2 cellular contexts compared by ENCODE assay signal in the genomic region with DNA sequence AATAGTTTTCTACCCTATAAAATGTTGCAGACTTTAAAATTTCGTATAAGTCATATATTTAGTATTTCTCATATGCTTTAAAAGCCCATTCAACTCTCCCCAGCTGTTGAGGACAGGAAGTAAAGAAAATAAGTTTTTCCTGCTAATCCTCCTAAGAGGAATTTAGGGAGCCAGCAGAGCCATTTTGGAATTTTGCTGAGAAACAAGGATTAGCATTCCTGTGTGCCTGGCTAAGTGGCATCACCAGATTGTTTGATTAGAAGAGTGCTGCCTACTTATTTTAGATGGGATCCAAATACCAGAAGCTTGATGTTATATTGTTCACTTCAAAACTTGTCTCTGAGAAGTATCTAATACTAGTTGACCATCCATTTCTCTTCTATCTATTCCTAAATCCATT.
TF ChIP-seq lines count a peak whose summit lies in the region.

No MANE protein-coding gene starts in this region.

TF ChIP-seq in SK-N-SH, 30 proteins besides CTCF, POLR2A, EP300 and RAD21 (continued from another document):
- TF ChIP-seq, protein P1, sequence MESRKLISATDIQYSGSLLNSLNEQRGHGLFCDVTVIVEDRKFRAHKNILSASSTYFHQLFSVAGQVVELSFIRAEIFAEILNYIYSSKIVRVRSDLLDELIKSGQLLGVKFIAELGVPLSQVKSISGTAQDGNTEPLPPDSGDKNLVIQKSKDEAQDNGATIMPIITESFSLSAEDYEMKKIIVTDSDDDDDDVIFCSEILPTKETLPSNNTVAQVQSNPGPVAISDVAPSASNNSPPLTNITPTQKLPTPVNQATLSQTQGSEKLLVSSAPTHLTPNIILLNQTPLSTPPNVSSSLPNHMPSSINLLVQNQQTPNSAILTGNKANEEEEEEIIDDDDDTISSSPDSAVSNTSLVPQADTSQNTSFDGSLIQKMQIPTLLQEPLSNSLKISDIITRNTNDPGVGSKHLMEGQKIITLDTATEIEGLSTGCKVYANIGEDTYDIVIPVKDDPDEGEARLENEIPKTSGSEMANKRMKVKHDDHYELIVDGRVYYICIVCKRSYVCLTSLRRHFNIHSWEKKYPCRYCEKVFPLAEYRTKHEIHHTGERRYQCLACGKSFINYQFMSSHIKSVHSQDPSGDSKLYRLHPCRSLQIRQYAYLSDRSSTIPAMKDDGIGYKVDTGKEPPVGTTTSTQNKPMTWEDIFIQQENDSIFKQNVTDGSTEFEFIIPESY (IDR thresholded peaks at IDR 0.05; ENCODE audit: borderline replicate concordance, low read depth) = no peak
- no peak for TF ChIP-seq FOXM1 (IDR thresholded peaks at IDR 0.05; ENCODE audit: low read depth)
- TF ChIP-seq CHD2 (IDR thresholded peaks at IDR 0.05; ENCODE audit: low read length, partially characterized antibody) = no peak
- TF ChIP-seq, protein P2, sequence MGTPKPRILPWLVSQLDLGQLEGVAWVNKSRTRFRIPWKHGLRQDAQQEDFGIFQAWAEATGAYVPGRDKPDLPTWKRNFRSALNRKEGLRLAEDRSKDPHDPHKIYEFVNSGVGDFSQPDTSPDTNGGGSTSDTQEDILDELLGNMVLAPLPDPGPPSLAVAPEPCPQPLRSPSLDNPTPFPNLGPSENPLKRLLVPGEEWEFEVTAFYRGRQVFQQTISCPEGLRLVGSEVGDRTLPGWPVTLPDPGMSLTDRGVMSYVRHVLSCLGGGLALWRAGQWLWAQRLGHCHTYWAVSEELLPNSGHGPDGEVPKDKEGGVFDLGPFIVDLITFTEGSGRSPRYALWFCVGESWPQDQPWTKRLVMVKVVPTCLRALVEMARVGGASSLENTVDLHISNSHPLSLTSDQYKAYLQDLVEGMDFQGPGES (IDR thresholded peaks at IDR 0.05; ENCODE audit: low read depth, low read length) = no peak
- no peak for TF ChIP-seq SIN3A (IDR thresholded peaks at IDR 0.05; ENCODE audit: borderline replicate concordance, low read depth, low read length)
- TF ChIP-seq, protein P3, sequence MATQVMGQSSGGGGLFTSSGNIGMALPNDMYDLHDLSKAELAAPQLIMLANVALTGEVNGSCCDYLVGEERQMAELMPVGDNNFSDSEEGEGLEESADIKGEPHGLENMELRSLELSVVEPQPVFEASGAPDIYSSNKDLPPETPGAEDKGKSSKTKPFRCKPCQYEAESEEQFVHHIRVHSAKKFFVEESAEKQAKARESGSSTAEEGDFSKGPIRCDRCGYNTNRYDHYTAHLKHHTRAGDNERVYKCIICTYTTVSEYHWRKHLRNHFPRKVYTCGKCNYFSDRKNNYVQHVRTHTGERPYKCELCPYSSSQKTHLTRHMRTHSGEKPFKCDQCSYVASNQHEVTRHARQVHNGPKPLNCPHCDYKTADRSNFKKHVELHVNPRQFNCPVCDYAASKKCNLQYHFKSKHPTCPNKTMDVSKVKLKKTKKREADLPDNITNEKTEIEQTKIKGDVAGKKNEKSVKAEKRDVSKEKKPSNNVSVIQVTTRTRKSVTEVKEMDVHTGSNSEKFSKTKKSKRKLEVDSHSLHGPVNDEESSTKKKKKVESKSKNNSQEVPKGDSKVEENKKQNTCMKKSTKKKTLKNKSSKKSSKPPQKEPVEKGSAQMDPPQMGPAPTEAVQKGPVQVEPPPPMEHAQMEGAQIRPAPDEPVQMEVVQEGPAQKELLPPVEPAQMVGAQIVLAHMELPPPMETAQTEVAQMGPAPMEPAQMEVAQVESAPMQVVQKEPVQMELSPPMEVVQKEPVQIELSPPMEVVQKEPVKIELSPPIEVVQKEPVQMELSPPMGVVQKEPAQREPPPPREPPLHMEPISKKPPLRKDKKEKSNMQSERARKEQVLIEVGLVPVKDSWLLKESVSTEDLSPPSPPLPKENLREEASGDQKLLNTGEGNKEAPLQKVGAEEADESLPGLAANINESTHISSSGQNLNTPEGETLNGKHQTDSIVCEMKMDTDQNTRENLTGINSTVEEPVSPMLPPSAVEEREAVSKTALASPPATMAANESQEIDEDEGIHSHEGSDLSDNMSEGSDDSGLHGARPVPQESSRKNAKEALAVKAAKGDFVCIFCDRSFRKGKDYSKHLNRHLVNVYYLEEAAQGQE (IDR thresholded peaks at IDR 0.05; ENCODE audit: low read depth, low read length) = no peak
- TF ChIP-seq POLR2AphosphoS5 (IDR thresholded peaks at IDR 0.05; ENCODE audit: low read depth, low read length) = no peak
- TF ChIP-seq, protein P4, sequence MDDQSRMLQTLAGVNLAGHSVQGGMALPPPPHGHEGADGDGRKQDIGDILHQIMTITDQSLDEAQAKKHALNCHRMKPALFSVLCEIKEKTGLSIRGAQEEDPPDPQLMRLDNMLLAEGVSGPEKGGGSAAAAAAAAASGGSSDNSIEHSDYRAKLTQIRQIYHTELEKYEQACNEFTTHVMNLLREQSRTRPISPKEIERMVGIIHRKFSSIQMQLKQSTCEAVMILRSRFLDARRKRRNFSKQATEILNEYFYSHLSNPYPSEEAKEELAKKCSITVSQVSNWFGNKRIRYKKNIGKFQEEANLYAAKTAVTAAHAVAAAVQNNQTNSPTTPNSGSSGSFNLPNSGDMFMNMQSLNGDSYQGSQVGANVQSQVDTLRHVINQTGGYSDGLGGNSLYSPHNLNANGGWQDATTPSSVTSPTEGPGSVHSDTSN (IDR thresholded peaks at IDR 0.05) = no peak
- TF ChIP-seq MEF2A (IDR thresholded peaks at IDR 0.05; ENCODE audit: borderline replicate concordance, low read depth) = no peak

TF ChIP-seq in SK-N-SH treated with all-trans-retinoic acid at 6 μM for 48 hours, 23 proteins besides CTCF, POLR2A, EP300 and RAD21 (continued from another document):
- TF ChIP-seq, protein P5, sequence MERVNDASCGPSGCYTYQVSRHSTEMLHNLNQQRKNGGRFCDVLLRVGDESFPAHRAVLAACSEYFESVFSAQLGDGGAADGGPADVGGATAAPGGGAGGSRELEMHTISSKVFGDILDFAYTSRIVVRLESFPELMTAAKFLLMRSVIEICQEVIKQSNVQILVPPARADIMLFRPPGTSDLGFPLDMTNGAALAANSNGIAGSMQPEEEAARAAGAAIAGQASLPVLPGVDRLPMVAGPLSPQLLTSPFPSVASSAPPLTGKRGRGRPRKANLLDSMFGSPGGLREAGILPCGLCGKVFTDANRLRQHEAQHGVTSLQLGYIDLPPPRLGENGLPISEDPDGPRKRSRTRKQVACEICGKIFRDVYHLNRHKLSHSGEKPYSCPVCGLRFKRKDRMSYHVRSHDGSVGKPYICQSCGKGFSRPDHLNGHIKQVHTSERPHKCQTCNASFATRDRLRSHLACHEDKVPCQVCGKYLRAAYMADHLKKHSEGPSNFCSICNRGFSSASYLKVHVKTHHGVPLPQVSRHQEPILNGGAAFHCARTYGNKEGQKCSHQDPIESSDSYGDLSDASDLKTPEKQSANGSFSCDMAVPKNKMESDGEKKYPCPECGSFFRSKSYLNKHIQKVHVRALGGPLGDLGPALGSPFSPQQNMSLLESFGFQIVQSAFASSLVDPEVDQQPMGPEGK (CRISPR knock-in tag; IDR thresholded peaks at IDR 0.05; ENCODE audit: borderline replicate concordance) = no peak
- no peak for TF ChIP-seq ZFP3 (CRISPR knock-in tag; IDR thresholded peaks at IDR 0.05)
- TF ChIP-seq RARB (CRISPR knock-in tag; IDR thresholded peaks at IDR 0.05) = no peak
- TF ChIP-seq ZNF8 (CRISPR knock-in tag; IDR thresholded peaks at IDR 0.05) = no peak
- TF ChIP-seq, protein P6, sequence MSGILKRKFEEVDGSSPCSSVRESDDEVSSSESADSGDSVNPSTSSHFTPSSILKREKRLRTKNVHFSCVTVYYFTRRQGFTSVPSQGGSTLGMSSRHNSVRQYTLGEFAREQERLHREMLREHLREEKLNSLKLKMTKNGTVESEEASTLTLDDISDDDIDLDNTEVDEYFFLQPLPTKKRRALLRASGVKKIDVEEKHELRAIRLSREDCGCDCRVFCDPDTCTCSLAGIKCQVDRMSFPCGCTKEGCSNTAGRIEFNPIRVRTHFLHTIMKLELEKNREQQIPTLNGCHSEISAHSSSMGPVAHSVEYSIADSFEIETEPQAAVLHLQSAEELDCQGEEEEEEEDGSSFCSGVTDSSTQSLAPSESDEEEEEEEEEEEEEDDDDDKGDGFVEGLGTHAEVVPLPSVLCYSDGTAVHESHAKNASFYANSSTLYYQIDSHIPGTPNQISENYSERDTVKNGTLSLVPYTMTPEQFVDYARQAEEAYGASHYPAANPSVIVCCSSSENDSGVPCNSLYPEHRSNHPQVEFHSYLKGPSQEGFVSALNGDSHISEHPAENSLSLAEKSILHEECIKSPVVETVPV (CRISPR knock-in tag; IDR thresholded peaks at IDR 0.05) = no peak
- TF ChIP-seq, protein P7, sequence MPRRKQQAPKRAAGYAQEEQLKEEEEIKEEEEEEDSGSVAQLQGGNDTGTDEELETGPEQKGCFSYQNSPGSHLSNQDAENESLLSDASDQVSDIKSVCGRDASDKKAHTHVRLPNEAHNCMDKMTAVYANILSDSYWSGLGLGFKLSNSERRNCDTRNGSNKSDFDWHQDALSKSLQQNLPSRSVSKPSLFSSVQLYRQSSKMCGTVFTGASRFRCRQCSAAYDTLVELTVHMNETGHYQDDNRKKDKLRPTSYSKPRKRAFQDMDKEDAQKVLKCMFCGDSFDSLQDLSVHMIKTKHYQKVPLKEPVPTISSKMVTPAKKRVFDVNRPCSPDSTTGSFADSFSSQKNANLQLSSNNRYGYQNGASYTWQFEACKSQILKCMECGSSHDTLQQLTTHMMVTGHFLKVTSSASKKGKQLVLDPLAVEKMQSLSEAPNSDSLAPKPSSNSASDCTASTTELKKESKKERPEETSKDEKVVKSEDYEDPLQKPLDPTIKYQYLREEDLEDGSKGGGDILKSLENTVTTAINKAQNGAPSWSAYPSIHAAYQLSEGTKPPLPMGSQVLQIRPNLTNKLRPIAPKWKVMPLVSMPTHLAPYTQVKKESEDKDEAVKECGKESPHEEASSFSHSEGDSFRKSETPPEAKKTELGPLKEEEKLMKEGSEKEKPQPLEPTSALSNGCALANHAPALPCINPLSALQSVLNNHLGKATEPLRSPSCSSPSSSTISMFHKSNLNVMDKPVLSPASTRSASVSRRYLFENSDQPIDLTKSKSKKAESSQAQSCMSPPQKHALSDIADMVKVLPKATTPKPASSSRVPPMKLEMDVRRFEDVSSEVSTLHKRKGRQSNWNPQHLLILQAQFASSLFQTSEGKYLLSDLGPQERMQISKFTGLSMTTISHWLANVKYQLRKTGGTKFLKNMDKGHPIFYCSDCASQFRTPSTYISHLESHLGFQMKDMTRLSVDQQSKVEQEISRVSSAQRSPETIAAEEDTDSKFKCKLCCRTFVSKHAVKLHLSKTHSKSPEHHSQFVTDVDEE (CRISPR knock-in tag; IDR thresholded peaks at IDR 0.05) = no peak
- TF ChIP-seq ZC3H10 (CRISPR knock-in tag; IDR thresholded peaks at IDR 0.05) = no peak
- TF ChIP-seq TOX (CRISPR knock-in tag; IDR thresholded peaks at IDR 0.05; ENCODE audit: borderline replicate concordance) = no peak
- no peak for TF ChIP-seq ISL1 (CRISPR knock-in tag; IDR thresholded peaks at IDR 0.05)
